8 cellular contexts compared by ENCODE assay signal in the genomic region with DNA sequence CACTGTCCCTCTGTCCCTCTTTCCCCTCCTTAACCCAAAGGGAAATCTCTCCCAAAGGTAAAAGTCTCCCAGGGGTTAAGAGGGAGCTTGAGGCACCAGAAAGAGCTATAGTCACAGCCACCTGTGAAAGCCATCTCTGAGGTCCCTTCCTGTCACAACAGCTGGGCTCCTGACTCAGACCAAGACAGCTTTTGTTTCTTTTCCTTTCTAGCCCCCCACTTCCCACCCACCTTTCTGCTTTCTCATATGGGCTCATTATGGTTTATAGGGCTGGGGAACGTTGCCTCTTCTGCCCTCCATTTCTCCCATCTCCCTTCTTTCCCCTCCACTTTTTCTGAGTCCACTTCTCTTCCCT. TPM values are rescaled to one million over a fixed set of nuclear protein-coding genes. Genes with fewer than 3 reads are reported as not detected.
A peak's percentile ranks its signal among the peaks of the same experiment; 100 is the strongest.
DNase-seq lines count a peak whose midpoint lies in the region; ATAC-seq, FAIRE-seq and TF ChIP-seq lines count a peak whose summit lies in the region.

No MANE protein-coding gene starts in this region.

- H3K9me2 ChIP-seq in GM23338 (ENCODE audit: insufficient read depth), result peaks cover 4% of the 10 kb centered on the region; the same call in 1 of the 2 replicates

- H3K4me3 Mint-ChIP-seq in GM23338, result peak overlapping the region; percentile 79
- H3K4me3 Mint-ChIP-seq in activated naive CD4-positive, alpha-beta T cell treated with anti-CD3 and anti-CD28 coated beads for 36 hours, result peak overlapping the region; percentile 99

- H3K79me2 ChIP-seq in GM23338 (replicated peaks; ENCODE audit: insufficient read depth) (no peaks in the 10 kb centered on the region), keratinocyte (ENCODE audit: control insufficient read depth, insufficient read depth, low read length) (no peaks in the 10 kb centered on the region)

- no peak for DNase-seq in BJ (ENCODE audit: low read depth)
- no peak for DNase-seq in GM23338 (ENCODE audit: low spot score)
- DNase-seq in activated naive CD4-positive, alpha-beta T cell treated with anti-CD3 and anti-CD28 coated beads for 36 hours, result peak; percentile 68
- DNase-seq in keratinocyte (ENCODE audit: low read depth, low spot score), result no peak
- no peak for DNase-seq in NCI-H1105 treated with DMSO at 0.1 percent for 48 hours (lab: John Stamatoyannopoulos, UW)
- DNase-seq in activated effector memory CD4-positive, alpha-beta T cell treated with anti-CD3 and anti-CD28 coated beads, Interleukin-2, amount 50 U/mL, for 16 hours, result no peak

- H3K9me3 Mint-ChIP-seq in GM23338, result peaks cover 23% of the 10 kb centered on the region
- no peaks in the 10 kb centered on the region for H3K9me3 Mint-ChIP-seq in activated naive CD4-positive, alpha-beta T cell treated with anti-CD3 and anti-CD28 coated beads for 36 hours

- peaks cover 21% of the 10 kb centered on the region for H3K4me1 ChIP-seq in GM23338 (ENCODE audit: insufficient read depth)
- H3K4me1 ChIP-seq in keratinocyte (ENCODE audit: control insufficient read depth, extremely low read depth, insufficient read depth, low read length), result peaks cover 5% of the 10 kb centered on the region
- peaks cover 4% of the 10 kb centered on the region for H3K4me1 ChIP-seq in thymus (ENCODE audit: control insufficient read depth, insufficient read depth, low read length)

- dilution Hi-C loops in keratinocyte (cut with MboI; ENCODE audit: extremely low pct_ligation_motif_present, low sequenced_read_pairs), result no loop called here

- peak overlapping the region; percentile 95 for H3K27ac Mint-ChIP-seq in GM23338
- H3K27ac Mint-ChIP-seq in activated naive CD4-positive, alpha-beta T cell treated with anti-CD3 and anti-CD28 coated beads for 36 hours, result peak overlapping the region; percentile 99

- H3K9ac ChIP-seq in keratinocyte (ENCODE audit: control insufficient read depth, extremely low read depth, insufficient read depth, low read length), result peak overlapping the region; percentile 91

- peaks cover 12% of the 10 kb centered on the region; the same call in 1 of the 2 replicates for H3F3A ChIP-seq in GM23338 (replicated peaks; ENCODE audit: low read depth)

- H3K27me3 ChIP-seq in BJ (ENCODE audit: control insufficient read depth, insufficient read depth, low read length), result no peaks in the 10 kb centered on the region
- no peaks in the 10 kb centered on the region for H3K27me3 ChIP-seq in GM23338 (ENCODE audit: insufficient read depth)
- no peaks in the 10 kb centered on the region for H3K27me3 ChIP-seq in keratinocyte (ENCODE audit: control insufficient read depth, extremely low read depth, insufficient read depth, low read length)
- no peaks in the 10 kb centered on the region for H3K27me3 ChIP-seq in thymus (ENCODE audit: control insufficient read depth, insufficient read depth)

- H3K9me3 ChIP-seq in keratinocyte (ENCODE audit: control insufficient read depth, low read depth, low read length) (no peaks in the 10 kb centered on the region), thymus (ENCODE audit: control insufficient read depth) (no peaks in the 10 kb centered on the region)

- intact Hi-C loops in activated naive CD4-positive, alpha-beta T cell treated with anti-CD3 and anti-CD28 coated beads for 36 hours (cut with micrococcal nuclease), result no loop called here

- peaks cover 7% of the 10 kb centered on the region; the same call in 2 of the 3 replicates for H3K36me3 Mint-ChIP-seq in GM23338 (ENCODE audit: low read depth)
- H3K36me3 Mint-ChIP-seq in activated naive CD4-positive, alpha-beta T cell treated with anti-CD3 and anti-CD28 coated beads for 36 hours (ENCODE audit: low read depth), result peaks cover 1% of the 10 kb centered on the region

- H3K4me3 ChIP-seq in BJ (ENCODE audit: low read depth, low read length) (peak overlapping the region; percentile 55), GM23338 (peak overlapping the region; percentile 53), keratinocyte (ENCODE audit: control insufficient read depth in 2 of 3, extremely low read depth in 1 of 3, insufficient read depth in 2 of 3, low read depth in 1 of 3, low read length in 3 of 3) (peak overlapping the region; percentile 53 to 87 (median 81)), thymus (ENCODE audit: low read length) (peak overlapping the region; percentile 84)

- peak overlapping the region; percentile 92 for H3K27ac ChIP-seq in GM23338 (ENCODE audit: low read depth)
- peak overlapping the region; percentile 85 for H3K27ac ChIP-seq in keratinocyte (ENCODE audit: control insufficient read depth, insufficient read depth, low read length)
- H3K27ac ChIP-seq in thymus (ENCODE audit: low read depth), result peak overlapping the region; percentile 98

- POLR2A ChIA-PET in BJ (lab: Charles Lee), result interaction anchor here (0.7 to 1.4 kb wide), 2 partner anchors 19 to 224 kb away, joined by 3 to 4 read pairs; a partner anchor contains a TSS

- no peak for ATAC-seq in GM23338
- ATAC-seq in HG03135 (IDR thresholded peaks at IDR 0.05; ENCODE audit: unreplicated experiment), result no peak

- H3K27me3 Mint-ChIP-seq in GM23338 (ENCODE audit: insufficient read depth, low read depth, poor library complexity), result peaks cover 10% of the 10 kb centered on the region
- H3K27me3 Mint-ChIP-seq in activated naive CD4-positive, alpha-beta T cell treated with anti-CD3 and anti-CD28 coated beads for 36 hours (ENCODE audit: low read depth), result no peaks in the 10 kb centered on the region

- H3K36me3 ChIP-seq in BJ (ENCODE audit: control insufficient read depth, insufficient read depth, low read length) (peaks cover 3% of the 10 kb centered on the region), GM23338 (ENCODE audit: insufficient read depth) (no peaks in the 10 kb centered on the region; the same call in 1 of the 2 replicates), keratinocyte (ENCODE audit: control insufficient read depth in 2 of 2, extremely low read depth in 1 of 2, insufficient read depth in 2 of 2, low read length in 2 of 2) (no peaks in the 10 kb centered on the region), thymus (ENCODE audit: control insufficient read depth, insufficient read depth) (no peaks in the 10 kb centered on the region)

- peak overlapping the region; percentile 77 for H3K4me2 ChIP-seq in GM23338
- peak overlapping the region; percentile 96 for H3K4me2 ChIP-seq in keratinocyte (ENCODE audit: control insufficient read depth, extremely low read depth, insufficient read depth, low read depth, low read length)

- H2AFZ ChIP-seq in GM23338 (0 out of 2 replicates have a peak overlapping the region, but pooled peaks have one; percentile 7), keratinocyte (ENCODE audit: control insufficient read depth, low read length) (peak overlapping the region; percentile 91)

- FAIRE-seq in keratinocyte (lab: Jason Lieb, UNC), result no peak

- H4K20me1 ChIP-seq in GM23338 (replicated peaks; ENCODE audit: insufficient read depth) (no peaks in the 10 kb centered on the region), keratinocyte (ENCODE audit: control insufficient read depth, extremely low read depth, insufficient read depth, low read length) (no peaks in the 10 kb centered on the region)

- WGBS in thymus, result 0% methylated on average over 1 of the region's 1 CpG

- no peaks in the 10 kb centered on the region for H3K9me1 ChIP-seq in keratinocyte (ENCODE audit: control insufficient read depth, extremely low read depth, insufficient read depth, low read length)

- peaks cover 23% of the 10 kb centered on the region for H3K4me1 Mint-ChIP-seq in GM23338
- peaks cover 24% of the 10 kb centered on the region for H3K4me1 Mint-ChIP-seq in activated naive CD4-positive, alpha-beta T cell treated with anti-CD3 and anti-CD28 coated beads for 36 hours (ENCODE audit: low read depth)

- CTCF ChIA-PET in BJ (lab: Yijun Ruan, JAX), result interaction anchor here (0.8 to 3.1 kb wide), 4 partner anchors 9 to 146 kb away, joined by 3 to 11 read pairs (median 3); a partner anchor contains a TSS
- CTCF ChIA-PET in activated naive CD4-positive, alpha-beta T cell treated with anti-CD3 and anti-CD28 coated beads for 36 hours (lab: Charles Lee), result interaction anchor here (0.8 to 2.0 kb wide), 2 partner anchors 19 to 45 kb away, joined by 3 to 11 read pairs; a partner anchor contains a TSS

- TF ChIP-seq CTCF in BJ (IDR thresholded peaks at IDR 0.05; ENCODE audit: insufficient read depth, low read depth, low read length), result no peak
- TF ChIP-seq CTCF in GM23338 (conservative IDR thresholded peaks at IDR 0.05; ENCODE audit: low read depth in 2 of 2), result no peak
- TF ChIP-seq CTCF in keratinocyte (optimal IDR thresholded peaks at IDR 0.05 in 1 of 3, IDR thresholded peaks at IDR 0.05 in 1 of 3, conservative IDR thresholded peaks at IDR 0.05 in 1 of 3; ENCODE audit: extremely low read depth in 1 of 3, insufficient read depth in 2 of 3, low read length in 3 of 3), result no peak

RNA-seq across cellular contexts. Expression of a gene that starts 19.1 kb away (rescaled TPM):
- polyA plus RNA-seq in BJ (2011; rRNA removed) (202 and 246 TPM in 2 replicates), GM23338 (2016; fragmentation: Nextera tagmentation; extraction: Ambion mirVana) (5,205 and 5,707 TPM in 2 replicates), keratinocyte (162 to 812 TPM (median 340 TPM) in 3 replicates), thymus (363 TPM)
- polyA minus RNA-seq in BJ (2011; rRNA and poly(A)+ RNA removed), result 65.6 and 70.0 TPM in 2 replicates
- total RNA-seq in GM23338 (2014; rRNA removed; shearing (Covaris generic)), result 800 and 881 TPM in 2 replicates
- total RNA-seq in activated naive CD4-positive, alpha-beta T cell treated with anti-CD3 and anti-CD28 coated beads for 36 hours, result 1,000 to 10,000 TPM; 1,489 to 1,512 TPM
- polyA plus RNA-seq in keratinocyte (2011; ENCODE audit: low read depth), result 307 TPM
- 95.3 and 364 TPM in 2 replicates for polyA plus RNA-seq in keratinocyte (2011; cell fraction: cytosol; rRNA removed)
- polyA plus RNA-seq in keratinocyte (2011; cell fraction: nucleus; rRNA removed), result 54.6 and 90.5 TPM in 2 replicates
- polyA plus RNA-seq in keratinocyte (2012; ENCODE audit: low replicate concordance), result 361 and 1,012 TPM in 2 replicates
- 27.8 to 86.4 TPM (median 77.5 TPM) in 3 replicates for polyA minus RNA-seq in keratinocyte
- 1,141 TPM for polyA minus RNA-seq in keratinocyte (2011; cell fraction: cytosol; rRNA and poly(A)+ RNA removed)
- 35.8 and 50.4 TPM in 2 replicates for polyA minus RNA-seq in keratinocyte (2011; cell fraction: nucleus; rRNA and poly(A)+ RNA removed)

RNA-seq across cellular contexts. Expression of a gene that starts 47.7 kb away (rescaled TPM):
- polyA plus RNA-seq in BJ (2011; rRNA removed) (3.6 and 5.9 TPM in 2 replicates), GM23338 (2016; fragmentation: Nextera tagmentation; extraction: Ambion mirVana) (16.4 and 17.2 TPM in 2 replicates), keratinocyte (15.5 to 22.2 TPM (median 17.9 TPM) in 3 replicates), thymus (12.8 TPM)
- 0.62 TPM in 1 of 2 replicates, not detected in the other for polyA minus RNA-seq in BJ (2011; rRNA and poly(A)+ RNA removed)
- total RNA-seq in GM23338 (2014; rRNA removed; shearing (Covaris generic)), result 5.7 TPM in 2 replicates
- not detected for total RNA-seq in activated naive CD4-positive, alpha-beta T cell treated with anti-CD3 and anti-CD28 coated beads for 36 hours
- polyA plus RNA-seq in keratinocyte (2011; ENCODE audit: low read depth), result 6.8 TPM
- polyA plus RNA-seq in keratinocyte (2011; cell fraction: cytosol; rRNA removed), result 11.9 and 18.9 TPM in 2 replicates
- polyA plus RNA-seq in keratinocyte (2011; cell fraction: nucleus; rRNA removed), result 15.7 and 18.2 TPM in 2 replicates
- polyA plus RNA-seq in keratinocyte (2012; ENCODE audit: low replicate concordance), result 15.9 and 22.8 TPM in 2 replicates
- 7.6 to 14.0 TPM (median 10.1 TPM) in 3 replicates for polyA minus RNA-seq in keratinocyte
- 8.6 TPM for polyA minus RNA-seq in keratinocyte (2011; cell fraction: cytosol; rRNA and poly(A)+ RNA removed)
- polyA minus RNA-seq in keratinocyte (2011; cell fraction: nucleus; rRNA and poly(A)+ RNA removed), result 3.0 and 3.6 TPM in 2 replicates

RNA-seq across cellular contexts. Expression of a gene that starts 53.4 kb away (rescaled TPM):
- 0.06 TPM in 1 of 2 replicates, not detected in the other for polyA plus RNA-seq in BJ (2011; rRNA removed)
- polyA minus RNA-seq in BJ (2011; rRNA and poly(A)+ RNA removed), result not detected in 2 replicates
- 1.5 and 2.1 TPM in 2 replicates for total RNA-seq in GM23338 (2014; rRNA removed; shearing (Covaris generic))
- polyA plus RNA-seq in GM23338 (2016; fragmentation: Nextera tagmentation; extraction: Ambion mirVana), result 3.3 and 3.7 TPM in 2 replicates
- under 1 TPM; 0.72 to 0.76 TPM for total RNA-seq in activated naive CD4-positive, alpha-beta T cell treated with anti-CD3 and anti-CD28 coated beads for 36 hours
- polyA plus RNA-seq in keratinocyte, result 0.63 to 1.0 TPM (median 0.72 TPM) in 3 replicates
- polyA plus RNA-seq in keratinocyte (2011; ENCODE audit: low read depth), result 0.25 TPM
- 0.62 and 0.66 TPM in 2 replicates for polyA plus RNA-seq in keratinocyte (2011; cell fraction: cytosol; rRNA removed)
- 1.6 and 2.0 TPM in 2 replicates for polyA plus RNA-seq in keratinocyte (2011; cell fraction: nucleus; rRNA removed)
- polyA plus RNA-seq in keratinocyte (2012; ENCODE audit: low replicate concordance), result 1.5 and 2.6 TPM in 2 replicates
- polyA minus RNA-seq in keratinocyte, result 0.89 to 3.1 TPM in 2 of 3 replicates, not detected in the other
- not detected for polyA minus RNA-seq in keratinocyte (2011; cell fraction: cytosol; rRNA and poly(A)+ RNA removed)
- 1.2 and 1.4 TPM in 2 replicates for polyA minus RNA-seq in keratinocyte (2011; cell fraction: nucleus; rRNA and poly(A)+ RNA removed)
- polyA plus RNA-seq in thymus, result 3.1 TPM

RNA-seq across cellular contexts. Expression of a gene that starts 55.6 kb away (rescaled TPM):
- polyA plus RNA-seq in BJ (2011; rRNA removed) (9.6 and 14.7 TPM in 2 replicates), GM23338 (2016; fragmentation: Nextera tagmentation; extraction: Ambion mirVana) (7.1 and 7.4 TPM in 2 replicates), keratinocyte (5.3 to 9.4 TPM (median 6.0 TPM) in 3 replicates), thymus (8.8 TPM)
- polyA minus RNA-seq in BJ (2011; rRNA and poly(A)+ RNA removed), result 7.6 and 13.5 TPM in 2 replicates
- 15.1 and 21.8 TPM in 2 replicates for total RNA-seq in GM23338 (2014; rRNA removed; shearing (Covaris generic))
- total RNA-seq in activated naive CD4-positive, alpha-beta T cell treated with anti-CD3 and anti-CD28 coated beads for 36 hours, result 1 to 10 TPM; 6.1 to 7.5 TPM
- polyA plus RNA-seq in keratinocyte (2011; ENCODE audit: low read depth), result 2.3 TPM
- polyA plus RNA-seq in keratinocyte (2011; cell fraction: cytosol; rRNA removed), result 3.3 and 4.6 TPM in 2 replicates
- polyA plus RNA-seq in keratinocyte (2011; cell fraction: nucleus; rRNA removed), result 19.0 and 23.5 TPM in 2 replicates
- polyA plus RNA-seq in keratinocyte (2012; ENCODE audit: low replicate concordance), result 6.5 and 9.2 TPM in 2 replicates
- 5.4 to 6.3 TPM (median 5.9 TPM) in 3 replicates for polyA minus RNA-seq in keratinocyte
- 4.6 TPM for polyA minus RNA-seq in keratinocyte (2011; cell fraction: cytosol; rRNA and poly(A)+ RNA removed)
- polyA minus RNA-seq in keratinocyte (2011; cell fraction: nucleus; rRNA and poly(A)+ RNA removed), result 4.4 and 12.9 TPM in 2 replicates
